In the genomic region with DNA sequence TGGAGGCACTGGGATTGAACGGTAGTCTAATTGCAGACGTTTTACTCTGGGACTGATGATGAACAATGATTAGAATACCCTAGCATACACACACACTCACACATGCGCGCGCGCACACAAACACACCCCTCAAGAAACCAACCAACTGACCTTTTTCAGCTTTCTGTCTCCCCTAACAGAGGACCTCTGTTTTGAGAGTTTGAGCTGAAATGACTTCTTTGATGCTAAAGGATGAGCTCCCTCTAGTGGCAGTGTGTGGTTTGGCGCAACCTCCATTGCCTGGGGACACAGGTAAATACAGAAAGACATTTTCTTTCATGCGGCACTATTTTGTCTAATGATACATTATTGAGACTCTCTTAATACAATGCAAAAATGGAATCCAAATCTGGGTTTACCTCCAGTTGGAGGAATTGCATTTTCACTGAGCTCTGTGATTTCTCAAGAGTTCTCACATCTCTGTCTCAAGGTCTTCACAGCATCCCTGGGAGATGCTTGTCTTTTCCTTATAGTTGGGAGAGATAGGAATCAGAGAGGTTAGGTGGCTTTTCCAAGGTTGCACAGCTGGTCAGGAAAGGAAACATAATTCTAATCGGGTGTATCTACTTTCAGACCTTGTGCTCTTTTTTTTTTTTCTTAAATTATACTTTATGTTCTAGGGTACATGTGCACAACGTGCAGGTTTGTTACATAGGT, we compare ENCODE assay signal across 8 cellular contexts.
A peak's percentile ranks its signal among the peaks of the same experiment; 100 is the strongest.
DNase-seq lines count a peak whose midpoint lies in the region; ATAC-seq and TF ChIP-seq lines count a peak whose summit lies in the region.

No MANE protein-coding gene starts in this region.

- H3K9me3 Mint-ChIP-seq in activated CD4-positive, alpha-beta T cell treated with anti-CD3 and anti-CD28 coated beads, Interleukin-2, amount 10 ng/mL, durations not matched to agents 24 days and 14 days, result no peaks in the 10 kb centered on the region

- H3K36me3 Mint-ChIP-seq in activated CD4-positive, alpha-beta T cell treated with anti-CD3 and anti-CD28 coated beads, Interleukin-2, amount 10 ng/mL, durations not matched to agents 24 days and 14 days (ENCODE audit: low read depth), result no peaks in the 10 kb centered on the region

- peaks cover 31% of the 10 kb centered on the region for H3K27me3 Mint-ChIP-seq in activated CD4-positive, alpha-beta T cell treated with anti-CD3 and anti-CD28 coated beads, Interleukin-2, amount 10 ng/mL, durations not matched to agents 24 days and 14 days

- ATAC-seq in GM18499 (IDR thresholded peaks at IDR 0.05; ENCODE audit: insufficient read depth, unreplicated experiment), result peak; percentile 35
- ATAC-seq in HG03103 (IDR thresholded peaks at IDR 0.05; ENCODE audit: low read depth, unreplicated experiment), result peak; percentile 51

- no peak overlapping the region for H3K4me3 ChIP-seq in AG04449 (ENCODE audit: low read depth, low read length)

- peaks cover 21% of the 10 kb centered on the region for H3K4me1 Mint-ChIP-seq in activated CD4-positive, alpha-beta T cell treated with anti-CD3 and anti-CD28 coated beads, Interleukin-2, amount 10 ng/mL, durations not matched to agents 24 days and 14 days

- POLR2A ChIA-PET in AG04449 (lab: Yijun Ruan, JAX), result no interaction called here

- CTCF ChIA-PET in AG04449 (lab: Yijun Ruan, JAX), result interaction anchor here (0.6 to 2.4 kb wide), 21 partner anchors 9 to 1255 kb away, joined by 3 to 16 read pairs (median 4); no protein-coding TSS in a partner anchor

- DNase-seq in AG04449 (ENCODE audit: low read depth, low spot score) (no peak), NCI-H510A (lab: John Stamatoyannopoulos, UW) (peak; percentile 12), dedifferentiated amniotic fluid mesenchymal stem cell (ENCODE audit: extremely low spot score) (peak; percentile 52), medulla oblongata (ENCODE audit: extremely low spot score) (peak; percentile 92)
- DNase-seq in activated CD4-positive, alpha-beta T cell treated with anti-CD3 and anti-CD28 coated beads, Interleukin-2, amount 10 ng/mL, durations not matched to agents 24 days and 14 days, result peak; percentile 91
- peak; percentile 10 to 26 for DNase-seq in stimulated activated CD8-positive, alpha-beta memory T cell treated with anti-CD3 and anti-CD28 coated beads, Interleukin-4, amount 100 ng/mL, for 1 hour (ENCODE audit: low read depth in 2 of 2, low spot score in 1 of 2)

- peak; percentile 78 for TF ChIP-seq CTCF in AG04449 (IDR thresholded peaks at IDR 0.05; ENCODE audit: insufficient read depth, low read length, missing control alignments)

- H3K4me3 Mint-ChIP-seq in activated CD4-positive, alpha-beta T cell treated with anti-CD3 and anti-CD28 coated beads, Interleukin-2, amount 10 ng/mL, durations not matched to agents 24 days and 14 days, result no peak overlapping the region

- intact Hi-C loops in activated CD4-positive, alpha-beta T cell treated with anti-CD3 and anti-CD28 coated beads, Interleukin-2, amount 10 ng/mL, durations not matched to agents 24 days and 14 days (cut with micrococcal nuclease), result loop anchor here (1.0 to 5.0 kb wide), 2 partner anchors 40 to 275 kb away; no protein-coding TSS in a partner anchor

- H3K27ac Mint-ChIP-seq in activated CD4-positive, alpha-beta T cell treated with anti-CD3 and anti-CD28 coated beads, Interleukin-2, amount 10 ng/mL, durations not matched to agents 24 days and 14 days, result no peak overlapping the region
